Comparison of ENCODE assay signal across 28 cellular contexts in genomic region chr17:14947671-14948070, GRCh38.
"Had no signal": no experiment of that assay in that cellular context is flagged by ENCODE, and none has a peak within 500 bp of the region (broad histone marks: within the 10 kb centered on the region; RNA-seq: fewer than 3 reads in every experiment).

No MANE protein-coding gene starts in this region.

- H3K4me3 ChIP-seq: neural progenitor cell, ovary, psoas muscle, skin epidermis, smooth muscle cell, spleen, suprapubic skin, testis, tibial artery, transverse colon, upper lobe of right lung, uterus had no signal

- H3K9ac ChIP-seq: neural progenitor cell, parathyroid adenoma had no signal

- H3K4me2 ChIP-seq: neural progenitor cell, smooth muscle cell had no signal

- H3K4me1 ChIP-seq: neural progenitor cell, parathyroid adenoma, psoas muscle, spleen, testis, tibial artery, transverse colon, upper lobe of right lung, uterus had no signal

- DNase-seq: natural killer cell; occipital lobe; ovary; posterior cingulate gyrus; psoas muscle; right cardiac atrium; spleen; stimulated activated CD4-positive, alpha-beta T cell treated with anti-CD3 and anti-CD28 coated beads, Interleukin-12 subunit alpha, Interleukin-12 subunit beta, amount 100 ng/mL, for 4 hours; stimulated activated CD4-positive, alpha-beta T cell treated with anti-CD3 and anti-CD28 coated beads, Interleukin-1b, Interleukin-23, amount 100 ng/mL, for 48 hours; stimulated activated CD4-positive, alpha-beta T cell treated with anti-CD3 and anti-CD28 coated beads, Interleukin-4, amount 100 ng/mL, for 1 hour; stimulated activated CD4-positive, alpha-beta T cell treated with anti-CD3 and anti-CD28 coated beads, Interleukin-4, amount 100 ng/mL, for 4 hours; stimulated activated CD8-positive, alpha-beta memory T cell treated with anti-CD3 and anti-CD28 coated beads, Interleukin-4, amount 100 ng/mL, for 48 hours; stimulated activated naive CD4-positive, alpha-beta T cell; stimulated activated naive CD8-positive, alpha-beta T cell treated with anti-CD3 and anti-CD28 coated beads, Interleukin-15, amount 100 ng/mL, for 72 hours; stimulated activated naive CD8-positive, alpha-beta T cell treated with anti-CD3 and anti-CD28 coated beads, Interleukin-15, Interleukin-2, amounts not matched to agents 100 U/mL and 50 U/mL, for 24 hours; substantia nigra; testis; tibial artery; transverse colon; upper lobe of right lung; uterus had no signal

- H3K27ac ChIP-seq: neural progenitor cell, ovary, parathyroid adenoma, psoas muscle, skin epidermis, spleen, suprapubic skin, testis, tibial artery, transverse colon, upper lobe of right lung, uterus had no signal

- H3K9me3 ChIP-seq: ovary, psoas muscle, spleen, suprapubic skin, testis, tibial artery, transverse colon, upper lobe of right lung, uterus had no signal

- H2AFZ ChIP-seq: neural progenitor cell, parathyroid adenoma had no signal

- H3K27me3 ChIP-seq: neural progenitor cell, ovary, testis, tibial artery, transverse colon, upper lobe of right lung, uterus had no signal

- ATAC-seq: natural killer cell; psoas muscle; right cardiac atrium; sciatic nerve; stimulated activated memory B cell treated with anti-CD40 and anti-IgM and Interleukin-4, amounts not matched to agents 10 μg/mL and 1 μg/mL and 100 μg/mL, for 72 hours; stimulated activated naive CD8-positive, alpha-beta T cell treated with anti-CD3 and anti-CD28 coated beads, Interleukin-15, amount 100 ng/mL, for 72 hours; stimulated activated naive CD8-positive, alpha-beta T cell treated with anti-CD3 and anti-CD28 coated beads, Interleukin-15, Interleukin-2, amounts not matched to agents 100 U/mL and 50 U/mL, for 24 hours; upper lobe of right lung had no signal

- H3K36me3 ChIP-seq: neural progenitor cell, ovary, spleen, suprapubic skin, tibial artery, transverse colon, upper lobe of right lung, uterus had no signal
